In the genomic region with DNA sequence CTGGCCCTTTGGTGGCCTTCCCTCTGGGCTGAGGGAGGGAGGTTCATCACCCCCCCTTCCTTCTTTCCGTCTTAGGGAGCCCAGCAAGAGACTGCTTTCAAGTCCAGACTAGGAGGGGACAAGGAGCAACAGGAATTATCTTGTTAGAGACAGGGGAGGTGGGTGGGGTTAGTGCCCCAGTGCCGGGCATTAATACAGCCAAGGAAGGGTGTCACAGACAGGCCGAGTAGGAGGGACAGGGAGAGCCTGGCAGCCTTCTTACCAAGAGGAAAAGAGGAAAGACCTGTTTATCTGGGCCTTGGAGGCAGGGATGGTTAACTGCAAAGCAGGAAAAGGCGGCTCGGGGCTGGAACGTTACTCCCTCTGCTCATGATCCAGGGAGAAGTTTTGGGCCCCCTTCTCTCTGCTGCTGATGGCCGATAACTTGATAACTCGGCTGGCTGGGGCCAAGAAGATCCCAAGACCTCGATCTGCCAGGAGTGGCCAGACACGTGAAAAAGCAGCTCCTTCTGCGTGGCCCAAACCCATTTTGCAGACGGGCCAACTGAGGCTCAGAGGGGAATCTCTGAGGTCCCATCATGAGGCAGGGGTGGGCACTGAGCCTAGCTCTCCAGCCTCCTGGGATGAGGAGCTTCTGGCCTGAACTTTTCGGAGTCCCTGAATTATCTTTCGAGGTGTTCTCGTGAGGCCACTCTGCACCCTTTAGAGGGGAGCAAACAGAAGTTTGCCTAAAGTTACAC, we compare ENCODE assay signal across 28 cellular contexts.
DNase-seq lines count a peak whose midpoint lies in the region; TF ChIP-seq lines count a peak whose summit lies in the region.
"Had no signal": no experiment of that assay in that cellular context is flagged by ENCODE, and none has a peak within 500 bp of the region (broad histone marks: within the 10 kb centered on the region; RNA-seq: fewer than 3 reads in every experiment).

No MANE protein-coding gene starts in this region.

- H3K9ac ChIP-seq in endodermal cell (ENCODE audit: extremely low read depth, low read length, poor library complexity, severe bottlenecking): no peak overlapping the region

- H3K9me3 Mint-ChIP-seq in endodermal cell: peaks cover 3% of the 10 kb centered on the region
- no peaks in the 10 kb centered on the region for H3K9me3 Mint-ChIP-seq in neural crest cell

- H3K9me3 ChIP-seq in endodermal cell (ENCODE audit: control insufficient read depth, low read length) (peaks cover 8% of the 10 kb centered on the region), SJCRH30 (replicated peaks) (no peaks in the 10 kb centered on the region)
- H3K9me3 ChIP-seq: BE2C, HAP-1, thyroid gland had no signal

- DNase-seq in HL-60 (ENCODE audit: low read depth in 1 of 2, low spot score in 1 of 2): no peak
- no peak for DNase-seq in endodermal cell
- no peak for DNase-seq in neural crest cell (ENCODE audit: low read depth, low spot score)
- DNase-seq in hypothalamus (lab: John Stamatoyannopoulos, UW): no peak
- DNase-seq in NCI-H2196 treated with DMSO at 0.1 percent for 48 hours (lab: John Stamatoyannopoulos, UW; ENCODE audit: unreplicated experiment): no peak
- DNase-seq in SJCRH30: no peak
- no peak for DNase-seq in NCI-H1417 treated with DMSO at 0.1 percent for 48 hours (lab: John Stamatoyannopoulos, UW)
- DNase-seq: activated CD4-positive, alpha-beta T cell treated with anti-CD3 and anti-CD28 coated beads, Interleukin-2, amount 50 U/mL, for 4 hours; activated naive CD4-positive, alpha-beta T cell treated with Interleukin-2 at 50 U/mL for 16 hours; amygdala; BE2C; DMS153; effector CD8-positive, alpha-beta T cell; hippocampal formation; immature natural killer cell; naive B cell; NCI-H1694; NCI-H524; occipital lobe; SHP77 treated with DMSO at 0.1 percent for 48 hours; small intestine; T1000; thyroid gland had no signal

- no peaks in the 10 kb centered on the region for H3K27me3 Mint-ChIP-seq in endodermal cell (ENCODE audit: insufficient read depth)
- no peaks in the 10 kb centered on the region for H3K27me3 Mint-ChIP-seq in neural crest cell (ENCODE audit: low read depth)
- H3K27me3 Mint-ChIP-seq: naive B cell; stimulated activated naive CD8-positive, alpha-beta T cell treated with anti-CD3 and anti-CD28 coated beads, Interleukin-15, Interleukin-2, amounts not matched to agents 100 ng/mL and 50 ng/mL, for 24 hours had no signal

- H3K36me3 Mint-ChIP-seq in endodermal cell (ENCODE audit: low read depth): peaks cover 70% of the 10 kb centered on the region
- H3K36me3 Mint-ChIP-seq in neural crest cell (ENCODE audit: low read depth): peaks cover 35% of the 10 kb centered on the region
- H3K36me3 Mint-ChIP-seq: immature natural killer cell, naive B cell had no signal

- 96 to 98% methylated on average over 14 of the region's 15 CpGs for WGBS in endodermal cell (ENCODE audit: insufficient coverage in 1 of 2, insufficient read length in 1 of 2), 2 experiments

- H3K27ac ChIP-seq in 22Rv1 (peak overlapping the region; percentile 53), HL-60 (replicated peaks) (peak overlapping the region; percentile 89), endodermal cell (ENCODE audit: low read depth, low read length) (no peak overlapping the region), SJCRH30 (no peak overlapping the region)
- H3K27ac ChIP-seq: esophagus muscularis mucosa, left lung, thyroid gland had no signal

- no peaks in the 10 kb centered on the region for H3K4me1 ChIP-seq in endodermal cell (ENCODE audit: control insufficient read depth, insufficient read depth, low read length)
- no peaks in the 10 kb centered on the region; the same call in 1 of the 2 replicates for H3K4me1 ChIP-seq in SJCRH30
- H3K4me1 ChIP-seq: BE2C, esophagus muscularis mucosa, HAP-1, left lung, thyroid gland had no signal

- H3K27me3 ChIP-seq in HL-60 (ENCODE audit: insufficient read depth, poor library complexity, severe bottlenecking) (no peaks in the 10 kb centered on the region), endodermal cell (ENCODE audit: control insufficient read depth, insufficient read depth, low read length, poor library complexity, severe bottlenecking) (no peaks in the 10 kb centered on the region), SJCRH30 (no peaks in the 10 kb centered on the region)
- H3K27me3 ChIP-seq: BE2C, esophagus muscularis mucosa, left lung, thyroid gland had no signal

- H3K36me3 ChIP-seq in endodermal cell (ENCODE audit: control insufficient read depth, insufficient read depth, low read length) (peaks cover 71% of the 10 kb centered on the region), SJCRH30 (no peaks in the 10 kb centered on the region)

- no peak overlapping the region for H3K4me3 ChIP-seq in HL-60 (replicated peaks; ENCODE audit: insufficient read depth, low read length)
- H3K4me3 ChIP-seq in endodermal cell (ENCODE audit: low read length): no peak overlapping the region
- no peak overlapping the region for H3K4me3 ChIP-seq in SJCRH30
- H3K4me3 ChIP-seq: esophagus muscularis mucosa, HAP-1, left lung, thyroid gland had no signal

- TF ChIP-seq CTCF in 22Rv1 (IDR thresholded peaks at IDR 0.05): no peak
- TF ChIP-seq CTCF in HL-60 (IDR thresholded peaks at IDR 0.05; ENCODE audit: insufficient read depth, low read length): no peak
- no peak for TF ChIP-seq CTCF in endodermal cell (conservative IDR thresholded peaks at IDR 0.05)
- no peak for TF ChIP-seq CTCF in neural crest cell (conservative IDR thresholded peaks at IDR 0.05)

- no peak overlapping the region for H3K4me3 Mint-ChIP-seq in endodermal cell
- peak overlapping the region; percentile 44 for H3K4me3 Mint-ChIP-seq in neural crest cell
- H3K4me3 Mint-ChIP-seq: immature natural killer cell; naive B cell; stimulated activated naive CD8-positive, alpha-beta T cell treated with anti-CD3 and anti-CD28 coated beads, Interleukin-15, Interleukin-2, amounts not matched to agents 100 ng/mL and 50 ng/mL, for 24 hours had no signal

- H3K4me1 Mint-ChIP-seq in endodermal cell: no peaks in the 10 kb centered on the region
- peaks cover 3% of the 10 kb centered on the region for H3K4me1 Mint-ChIP-seq in neural crest cell
- H3K4me1 Mint-ChIP-seq: naive B cell had no signal

- peak overlapping the region; percentile 48 for H3K27ac Mint-ChIP-seq in endodermal cell
- H3K27ac Mint-ChIP-seq in neural crest cell (ENCODE audit: unreplicated experiment): peak overlapping the region; percentile 35
- H3K27ac Mint-ChIP-seq: immature natural killer cell; stimulated activated naive CD8-positive, alpha-beta T cell treated with anti-CD3 and anti-CD28 coated beads, Interleukin-15, Interleukin-2, amounts not matched to agents 100 ng/mL and 50 ng/mL, for 24 hours had no signal

Comparison
In these comparisons a context has a peak if more than half of its experiments do, and no peak if none do; other contexts are left out.
1. H3K27ac ChIP-seq: peak in 22Rv1 (single experiment) and HL-60 (single experiment); none in endodermal cell (single experiment) and SJCRH30 (single experiment).